In the genomic region with DNA sequence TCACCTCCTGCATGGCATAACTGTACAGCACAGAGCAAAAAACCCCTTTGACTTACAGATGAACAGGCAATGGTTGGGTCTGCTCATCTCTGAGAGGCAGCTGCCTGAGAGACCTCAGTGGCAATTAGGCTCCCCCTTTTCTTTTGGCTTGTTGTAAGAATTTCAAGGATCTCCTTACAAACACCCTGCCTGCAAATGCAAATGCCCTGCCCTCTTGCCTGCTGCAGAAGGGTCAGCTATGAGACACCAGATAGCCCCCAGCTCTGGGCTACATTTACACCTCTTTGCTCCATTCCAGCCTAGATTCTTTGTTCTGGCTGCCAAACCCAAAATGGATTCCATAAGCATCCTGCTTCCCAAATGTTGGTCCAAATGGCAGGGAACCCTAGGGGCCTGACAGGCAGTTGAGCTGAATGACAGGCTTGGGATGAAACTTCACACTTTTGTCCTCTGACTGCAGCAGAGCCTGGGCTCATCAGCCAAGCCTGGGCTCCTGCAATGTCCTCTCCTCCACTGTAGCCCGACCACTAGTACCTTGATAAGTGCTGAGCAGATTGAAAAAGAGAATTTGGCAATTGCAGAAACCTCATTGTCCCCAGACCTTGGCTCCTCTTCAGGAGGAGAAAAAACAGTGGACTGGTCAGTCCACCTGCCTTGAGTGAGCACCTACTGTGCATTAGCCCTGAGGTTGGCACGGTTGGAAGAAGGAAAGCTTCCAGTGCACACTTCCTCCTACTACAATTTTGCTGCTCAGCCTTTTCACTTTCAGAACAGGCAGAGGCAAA, we compare ENCODE assay signal across 25 cellular contexts.
"Had no signal": no experiment of that assay in that cellular context is flagged by ENCODE, and none has a peak within 500 bp of the region (broad histone marks: within the 10 kb centered on the region; RNA-seq: fewer than 3 reads in every experiment).

No MANE protein-coding gene starts in this region.

- H3K36me3 ChIP-seq: ascending aorta, heart right ventricle, left lung, lower lobe of right lung, neutrophil, right lobe of liver, transverse colon had no signal

- H3K4me1 ChIP-seq: ascending aorta, heart right ventricle, left lung, lower lobe of right lung, right lobe of liver, transverse colon had no signal

- H3K27ac Mint-ChIP-seq: activated CD4-positive, alpha-beta memory T cell treated with anti-CD3 and anti-CD28 coated beads, Interleukin-2, amount 10 ng/mL, durations not matched to agents 7 days and 5 days; activated CD4-positive, alpha-beta T cell treated with anti-CD3 and anti-CD28 coated beads, Interleukin-2, amount 10 ng/mL, durations not matched to agents 7 days and 5 days; activated naive CD4-positive, alpha-beta T cell treated with anti-CD3 and anti-CD28 coated beads, Interleukin-2, amount 10 ng/mL, durations not matched to agents 7 days and 5 days; activated naive CD8-positive, alpha-beta T cell treated with anti-CD3 and anti-CD28 coated beads, Interleukin-2, amount 10 ng/mL, durations not matched to agents 7 days and 5 days; activated T-cell treated with anti-CD3 and anti-CD28 coated beads, Interleukin-2, amount 50 U/mL, for 24 hours; endodermal cell; natural killer cell treated with Interleukin-12 subunit alpha and Interleukin-12 subunit beta and Interleukin-15 and Interleukin-18, amount 100 ng/mL, for 72 hours; T-helper 1 cell treated with Interleukin-12 subunit alpha and Interleukin-12 subunit beta and Interleukin-4 antibody, amounts not matched to agents 30 μg/mL and 1 μg/mL, for 36 hours had no signal

- H3K9me3 Mint-ChIP-seq: activated CD4-positive, alpha-beta memory T cell treated with anti-CD3 and anti-CD28 coated beads, Interleukin-2, amount 10 ng/mL, durations not matched to agents 7 days and 5 days; activated CD4-positive, alpha-beta T cell treated with anti-CD3 and anti-CD28 coated beads, Interleukin-2, amount 10 ng/mL, durations not matched to agents 7 days and 5 days; activated naive CD4-positive, alpha-beta T cell treated with anti-CD3 and anti-CD28 coated beads, Interleukin-2, amount 10 ng/mL, durations not matched to agents 7 days and 5 days; activated T-cell treated with anti-CD3 and anti-CD28 coated beads, Interleukin-2, amount 50 U/mL, for 24 hours; endodermal cell; natural killer cell treated with Interleukin-12 subunit alpha and Interleukin-12 subunit beta and Interleukin-15 and Interleukin-18, amount 100 ng/mL, for 72 hours; T-helper 1 cell treated with Interleukin-12 subunit alpha and Interleukin-12 subunit beta and Interleukin-4 antibody, amounts not matched to agents 30 μg/mL and 1 μg/mL, for 36 hours had no signal

- DNase-seq: activated CD4-positive, alpha-beta memory T cell treated with anti-CD3 and anti-CD28 coated beads, Interleukin-2, amount 10 ng/mL, durations not matched to agents 7 days and 5 days; activated CD4-positive, alpha-beta T cell treated with anti-CD3 and anti-CD28 coated beads for 1 hour; activated CD4-positive, alpha-beta T cell treated with anti-CD3 and anti-CD28 coated beads, Interleukin-2, amount 10 ng/mL, durations not matched to agents 7 days and 5 days; activated CD8-positive, alpha-beta memory T cell treated with anti-CD3 and anti-CD28 coated beads, Interleukin-2, amount 50 U/mL, for 48 hours; activated gamma-delta T cell; activated naive CD4-positive, alpha-beta T cell treated with anti-CD3 and anti-CD28 coated beads, Interleukin-2, amount 10 ng/mL, durations not matched to agents 7 days and 5 days; activated naive CD8-positive, alpha-beta T cell treated with anti-CD3 and anti-CD28 coated beads, Interleukin-2, amount 10 ng/mL, durations not matched to agents 7 days and 5 days; activated T-cell treated with anti-CD3 and anti-CD28 coated beads, Interleukin-2, amount 50 U/mL, for 24 hours; endodermal cell; foreskin fibroblast; heart right ventricle; left lung; lower lobe of right lung; mucosa of descending colon; right lobe of liver; stimulated activated CD4-positive, alpha-beta T cell treated with anti-CD3 and anti-CD28 coated beads, Interleukin-2, amount 100 ng/mL, for 48 hours; stimulated activated naive CD4-positive, alpha-beta T cell treated with Interleukin-2 at 50 U/mL for 16 hours; T-helper 9 cell; transverse colon had no signal

- H3K9me3 ChIP-seq: ascending aorta, heart right ventricle, left lung, lower lobe of right lung, mucosa of descending colon, neutrophil, right lobe of liver, transverse colon had no signal

- H3K4me3 ChIP-seq: ascending aorta, heart right ventricle, left lung, lower lobe of right lung, mucosa of descending colon, right lobe of liver, transverse colon had no signal

- H3K4me3 Mint-ChIP-seq: activated CD4-positive, alpha-beta memory T cell treated with anti-CD3 and anti-CD28 coated beads, Interleukin-2, amount 10 ng/mL, durations not matched to agents 7 days and 5 days; activated CD4-positive, alpha-beta T cell treated with anti-CD3 and anti-CD28 coated beads, Interleukin-2, amount 10 ng/mL, durations not matched to agents 7 days and 5 days; activated naive CD4-positive, alpha-beta T cell treated with anti-CD3 and anti-CD28 coated beads, Interleukin-2, amount 10 ng/mL, durations not matched to agents 7 days and 5 days; activated naive CD8-positive, alpha-beta T cell treated with anti-CD3 and anti-CD28 coated beads, Interleukin-2, amount 10 ng/mL, durations not matched to agents 7 days and 5 days; activated T-cell treated with anti-CD3 and anti-CD28 coated beads, Interleukin-2, amount 50 U/mL, for 24 hours; brain; endodermal cell; natural killer cell treated with Interleukin-12 subunit alpha and Interleukin-12 subunit beta and Interleukin-15 and Interleukin-18, amount 100 ng/mL, for 72 hours; T-helper 1 cell treated with Interleukin-12 subunit alpha and Interleukin-12 subunit beta and Interleukin-4 antibody, amounts not matched to agents 30 μg/mL and 1 μg/mL, for 36 hours had no signal

- H3K27me3 ChIP-seq: ascending aorta, heart right ventricle, left lung, neutrophil, right lobe of liver, transverse colon had no signal

- ATAC-seq: esophagus mucosa; heart right ventricle; left lung; lower lobe of right lung; mucosa of descending colon; natural killer cell treated with Interleukin-12 subunit alpha and Interleukin-12 subunit beta and Interleukin-15 and Interleukin-18, amount 100 ng/mL, for 72 hours; right lobe of liver had no signal

- H3K36me3 Mint-ChIP-seq: activated naive CD4-positive, alpha-beta T cell treated with anti-CD3 and anti-CD28 coated beads, Interleukin-2, amount 10 ng/mL, durations not matched to agents 7 days and 5 days; activated naive CD8-positive, alpha-beta T cell treated with anti-CD3 and anti-CD28 coated beads, Interleukin-2, amount 10 ng/mL, durations not matched to agents 7 days and 5 days; brain; natural killer cell treated with Interleukin-12 subunit alpha and Interleukin-12 subunit beta and Interleukin-15 and Interleukin-18, amount 100 ng/mL, for 72 hours had no signal

- H3K27ac ChIP-seq: ascending aorta, heart right ventricle, left lung, lower lobe of right lung, neutrophil, right lobe of liver, transverse colon had no signal

- H3K4me1 Mint-ChIP-seq: activated CD4-positive, alpha-beta memory T cell treated with anti-CD3 and anti-CD28 coated beads, Interleukin-2, amount 10 ng/mL, durations not matched to agents 7 days and 5 days; activated CD4-positive, alpha-beta T cell treated with anti-CD3 and anti-CD28 coated beads, Interleukin-2, amount 10 ng/mL, durations not matched to agents 7 days and 5 days; activated naive CD4-positive, alpha-beta T cell treated with anti-CD3 and anti-CD28 coated beads, Interleukin-2, amount 10 ng/mL, durations not matched to agents 7 days and 5 days; activated naive CD8-positive, alpha-beta T cell treated with anti-CD3 and anti-CD28 coated beads, Interleukin-2, amount 10 ng/mL, durations not matched to agents 7 days and 5 days had no signal

- H3K27me3 Mint-ChIP-seq: activated CD4-positive, alpha-beta memory T cell treated with anti-CD3 and anti-CD28 coated beads, Interleukin-2, amount 10 ng/mL, durations not matched to agents 7 days and 5 days; activated CD4-positive, alpha-beta T cell treated with anti-CD3 and anti-CD28 coated beads, Interleukin-2, amount 10 ng/mL, durations not matched to agents 7 days and 5 days; activated naive CD8-positive, alpha-beta T cell treated with anti-CD3 and anti-CD28 coated beads, Interleukin-2, amount 10 ng/mL, durations not matched to agents 7 days and 5 days; activated T-cell treated with anti-CD3 and anti-CD28 coated beads, Interleukin-2, amount 50 U/mL, for 24 hours had no signal
